In genomic region chr4:20646287-20646686, GRCh38 we compare ENCODE assay signal across 27 cellular contexts.
"Had no signal": no experiment of that assay in that cellular context is flagged by ENCODE, and none has a peak within 500 bp of the region (broad histone marks: within the 10 kb centered on the region; RNA-seq: fewer than 3 reads in every experiment).

No MANE protein-coding gene starts in this region.

- H3K9me3 ChIP-seq: colonic mucosa, esophagus muscularis mucosa, lower lobe of right lung, prostate gland, sigmoid colon, thoracic aorta, upper lobe of left lung, uterus had no signal

- H3K27ac Mint-ChIP-seq: dendritic cell treated with granulocyte-macrophage colony-stimulating factor and Interleukin-4, amounts not matched to agents 40 ng/mL and 50 ng/mL, for 4 days; endodermal cell; nephron progenitor cell; stimulated activated memory B cell treated with anti-CD40 and anti-IgM and Interleukin-4, amounts not matched to agents 10 μg/mL and 1 μg/mL and 100 μg/mL, for 72 hours had no signal

- ATAC-seq: heart right ventricle; lower lobe of right lung; naive thymus-derived CD8-positive, alpha-beta T cell; stimulated activated memory B cell treated with anti-CD40 and anti-IgM and Interleukin-4, amounts not matched to agents 10 μg/mL and 1 μg/mL and 100 μg/mL, for 72 hours; stimulated activated naive CD8-positive, alpha-beta T cell treated with anti-CD3 and anti-CD28 coated beads, Interleukin-15, Interleukin-2, amounts not matched to agents 100 U/mL and 50 U/mL, for 24 hours had no signal

- H3K4me3 ChIP-seq: colonic mucosa, esophagus muscularis mucosa, heart right ventricle, left ventricle myocardium inferior, lower lobe of right lung, prostate gland, right atrium auricular region, sigmoid colon, thoracic aorta, tibial nerve, upper lobe of left lung, uterus had no signal

- H3K4me3 Mint-ChIP-seq: dendritic cell treated with granulocyte-macrophage colony-stimulating factor and Interleukin-4, amounts not matched to agents 40 ng/mL and 50 ng/mL, for 4 days; endodermal cell; naive thymus-derived CD8-positive, alpha-beta T cell; nephron progenitor cell; stimulated activated memory B cell treated with anti-CD40 and anti-IgM and Interleukin-4, amounts not matched to agents 10 μg/mL and 1 μg/mL and 100 μg/mL, for 72 hours had no signal

- H3K27me3 ChIP-seq: colonic mucosa, esophagus muscularis mucosa, heart right ventricle, right atrium auricular region, sigmoid colon, tibial nerve, upper lobe of left lung, uterus had no signal

- H3K9me3 Mint-ChIP-seq: endodermal cell; stimulated activated memory B cell treated with anti-CD40 and anti-IgM and Interleukin-4, amounts not matched to agents 10 μg/mL and 1 μg/mL and 100 μg/mL, for 72 hours had no signal

- H3K27ac ChIP-seq: colonic mucosa, esophagus muscularis mucosa, heart right ventricle, left ventricle myocardium inferior, lower lobe of right lung, prostate gland, right atrium auricular region, sigmoid colon, thoracic aorta, tibial nerve, upper lobe of left lung, uterus had no signal

- H3K4me1 ChIP-seq: colonic mucosa, esophagus muscularis mucosa, heart right ventricle, left ventricle myocardium inferior, lower lobe of right lung, prostate gland, right atrium auricular region, sigmoid colon, tibial nerve, upper lobe of left lung, uterus had no signal

- H3K36me3 Mint-ChIP-seq: naive thymus-derived CD8-positive, alpha-beta T cell; stimulated activated memory B cell treated with anti-CD40 and anti-IgM and Interleukin-4, amounts not matched to agents 10 μg/mL and 1 μg/mL and 100 μg/mL, for 72 hours had no signal

- H3K36me3 ChIP-seq: colonic mucosa, esophagus muscularis mucosa, heart right ventricle, left ventricle myocardium inferior, lower lobe of right lung, prostate gland, right atrium auricular region, sigmoid colon, thoracic aorta, tibial nerve, upper lobe of left lung, uterus had no signal

- DNase-seq: colonic mucosa; effector CD8-positive, alpha-beta T cell; endodermal cell; foreskin melanocyte; glutamatergic neuron; heart right ventricle; hippocampal formation; left cardiac atrium; left ventricle myocardium inferior; lower lobe of right lung; naive thymus-derived CD8-positive, alpha-beta T cell; nephron progenitor cell; nucleus accumbens; sigmoid colon; stimulated activated CD4-positive, alpha-beta T cell treated with anti-CD3 and anti-CD28 coated beads, Interleukin-2, amount 100 ng/mL, for 24 hours; stimulated activated CD4-positive, alpha-beta T cell treated with anti-CD3 and anti-CD28 coated beads, Interleukin-4, amount 100 ng/mL, for 24 hours; stimulated activated naive CD8-positive, alpha-beta T cell treated with anti-CD3 and anti-CD28 coated beads, Interleukin-15, Interleukin-2, amounts not matched to agents 100 U/mL and 50 U/mL, for 24 hours; upper lobe of left lung; uterus had no signal

- FAIRE-seq: islet of Langerhans had no signal

- H3K4me1 Mint-ChIP-seq: endodermal cell; naive thymus-derived CD8-positive, alpha-beta T cell; stimulated activated memory B cell treated with anti-CD40 and anti-IgM and Interleukin-4, amounts not matched to agents 10 μg/mL and 1 μg/mL and 100 μg/mL, for 72 hours had no signal
